ENCODE assay signal across 1 cellular context in the genomic region with DNA sequence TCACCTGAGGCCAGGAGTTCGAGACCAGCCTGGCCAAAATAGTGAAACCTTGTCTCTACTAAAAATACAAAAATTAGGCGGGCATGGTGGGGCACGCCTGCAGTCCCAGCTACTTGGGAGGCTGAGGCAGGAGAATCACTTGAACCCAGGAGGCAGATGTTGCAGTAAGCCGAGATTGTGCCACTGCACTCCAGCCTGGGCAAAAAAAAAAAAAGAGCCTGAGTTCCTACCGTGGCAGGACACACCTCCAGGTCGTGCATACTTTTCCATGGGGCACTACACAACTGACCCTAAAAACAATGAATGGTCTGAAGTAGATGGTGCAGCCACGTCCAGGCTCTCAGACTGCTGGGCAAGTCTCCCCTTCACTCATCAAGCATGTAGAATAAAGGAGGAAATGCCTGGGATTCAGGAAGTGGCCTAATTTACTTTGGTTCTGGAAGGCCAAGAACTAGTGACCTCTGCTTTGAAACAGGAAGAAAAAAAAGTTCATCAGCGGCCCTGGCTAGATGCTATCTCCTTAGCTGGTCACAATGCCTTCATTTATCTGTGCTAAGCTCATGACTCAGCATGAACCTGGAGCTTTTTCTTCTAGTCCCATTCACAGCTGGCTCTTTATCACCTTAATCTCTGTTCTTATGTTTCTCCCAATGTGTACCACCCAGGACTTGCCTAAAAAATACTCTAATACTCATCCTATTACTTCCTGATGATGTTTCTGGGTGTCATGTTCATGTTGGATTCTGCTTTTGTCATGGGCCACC.
TF ChIP-seq lines count a peak whose summit lies in the region.

No MANE protein-coding gene starts in this region.

TF ChIP-seq in H1, 55 proteins besides CTCF, POLR2A, EP300 and RAD21 (continued from another document):
- TF ChIP-seq KDM4A (IDR thresholded peaks at IDR 0.05; ENCODE audit: low read depth, low read length, severe bottlenecking) (no peak), SRF (IDR thresholded peaks at IDR 0.05; ENCODE audit: low read depth, low read length) (no peak), JUN (IDR thresholded peaks at IDR 0.05; ENCODE audit: low read depth, low read length) (no peak)
